ENCODE assay signal across 20 cellular contexts in genomic region chr4:156021298-156021697, GRCh38.
DNase-seq lines count a peak whose midpoint lies in the region; ATAC-seq, FAIRE-seq and TF ChIP-seq lines count a peak whose summit lies in the region.
"Had no signal": no experiment of that assay in that cellular context is flagged by ENCODE, and none has a peak within 500 bp of the region (broad histone marks: within the 10 kb centered on the region; RNA-seq: fewer than 3 reads in every experiment).

No MANE protein-coding gene starts in this region.

- peaks cover 7% of the 10 kb centered on the region for H3K79me1 ChIP-seq in trophoblast cell (ENCODE audit: low read length)

- H3K4me3 ChIP-seq in GM23338 = no peak overlapping the region
- no peak overlapping the region for H3K4me3 ChIP-seq in GM12878
- H3K4me3 ChIP-seq in trophoblast cell (ENCODE audit: low read depth, low read length) = no peak overlapping the region
- H3K4me3 ChIP-seq in osteoblast (ENCODE audit: insufficient read depth, low read length) = no peak overlapping the region
- H3K4me3 ChIP-seq: SK-N-MC had no signal

- 34% methylated on average over 6 of the region's 6 CpGs for WGBS in GM12878 (ENCODE audit: insufficient coverage, insufficient replicate concordance, low lambda C conversion rate, missing lambda C conversion rate)
- WGBS in trophoblast cell (ENCODE audit: extremely low coverage, insufficient coverage, insufficient read length) = no CpG with 5 or more reads among the region's 6 CpGs

- no peak for ATAC-seq in GM23338
- ATAC-seq in GM12878 = no peak
- ATAC-seq in HG03097 (IDR thresholded peaks at IDR 0.05; ENCODE audit: low FRiP score, unreplicated experiment) = no peak

- no peak for TF ChIP-seq EP300 in GM12878 (IDR thresholded peaks at IDR 0.05; ENCODE audit: borderline replicate concordance in 1 of 2, control insufficient read depth in 1 of 2, low read depth in 2 of 2, low read length in 2 of 2)

- 0 out of 2 replicates have a peak, but pooled peaks cover 5% of the 10 kb centered on the region for H3K9me2 ChIP-seq in GM23338 (ENCODE audit: insufficient read depth)

- TF ChIP-seq CTCF in GM23338 (conservative IDR thresholded peaks at IDR 0.05; ENCODE audit: low read depth in 2 of 2) (no peak), GM12878 (IDR thresholded peaks at IDR 0.05 in 2 of 3, conservative IDR thresholded peaks at IDR 0.05 in 1 of 3; ENCODE audit: control insufficient read depth in 2 of 3, extremely low read depth in 1 of 3, insufficient read depth in 1 of 3, low read depth in 3 of 3, low read length in 3 of 3) (no peak), osteoblast (IDR thresholded peaks at IDR 0.05; ENCODE audit: extremely low read depth, low read depth, low read length) (no peak)

- H2BK12ac ChIP-seq in trophoblast cell (ENCODE audit: low read length) = no peak overlapping the region

- 0 out of 2 replicates have a peak overlapping the region, but pooled peaks have one; percentile 4 for H3K27ac Mint-ChIP-seq in GM23338
- H3K27ac Mint-ChIP-seq: CD4-positive, alpha-beta T cell; IgD-negative memory B cell had no signal

- H3K4me1 Mint-ChIP-seq in GM23338 = peaks cover 48% of the 10 kb centered on the region
- H3K4me1 Mint-ChIP-seq: IgD-negative memory B cell had no signal

- H2BK120ac ChIP-seq in trophoblast cell (ENCODE audit: insufficient read depth, low read length, poor library complexity) = peak overlapping the region; percentile 33

- H3F3A ChIP-seq in GM23338 (replicated peaks; ENCODE audit: low read depth) = no peaks in the 10 kb centered on the region; the same call in 1 of the 2 replicates

- TF ChIP-seq POLR2A in GM12878 (IDR thresholded peaks at IDR 0.05; ENCODE audit: low read depth, low read length) = no peak

- H2AK5ac ChIP-seq in trophoblast cell (ENCODE audit: low read length) = no peak overlapping the region

- H3K14ac ChIP-seq in trophoblast cell (ENCODE audit: low read length) = no peak overlapping the region

- in situ Hi-C loops in GM12878 (cut with MboI) = no loop called here

- H4K8ac ChIP-seq in trophoblast cell (ENCODE audit: low read depth, low read length) = no peak overlapping the region

- no peaks in the 10 kb centered on the region for H3K9me3 ChIP-seq in GM12878 (replicated peaks; ENCODE audit: control insufficient read depth, insufficient read depth, low read length)
- H3K9me3 ChIP-seq in trophoblast cell (ENCODE audit: insufficient read depth, low read depth, low read length) = no peaks in the 10 kb centered on the region
- H3K9me3 ChIP-seq in osteoblast (ENCODE audit: low read depth, low read length) = no peaks in the 10 kb centered on the region
- H3K9me3 ChIP-seq: BE2C had no signal

- no peak overlapping the region; the same call in 1 of the 2 replicates for H3K4me2 ChIP-seq in GM23338
- H3K4me2 ChIP-seq in GM12878 (ENCODE audit: control insufficient read depth, insufficient read depth) = no peak overlapping the region
- no peak overlapping the region for H3K4me2 ChIP-seq in trophoblast cell (ENCODE audit: low read length)
- no peak overlapping the region for H3K4me2 ChIP-seq in osteoblast (ENCODE audit: insufficient read depth, low read length)

- no peak overlapping the region for H4K91ac ChIP-seq in trophoblast cell (ENCODE audit: low read depth, low read length)

- no peak overlapping the region for H4K12ac ChIP-seq in trophoblast cell (ENCODE audit: low read depth, low read length)

- H3K79me2 ChIP-seq in GM23338 (replicated peaks; ENCODE audit: insufficient read depth) (no peaks in the 10 kb centered on the region), GM12878 (ENCODE audit: control insufficient read depth, insufficient read depth, low read length) (no peaks in the 10 kb centered on the region), trophoblast cell (ENCODE audit: control insufficient read depth, insufficient read depth, low read length, poor library complexity) (no peaks in the 10 kb centered on the region), osteoblast (ENCODE audit: insufficient read depth, low read length) (no peaks in the 10 kb centered on the region)

- intact Hi-C loops in GM12878 (cut with micrococcal nuclease; ENCODE audit: unreplicated experiment) (no loop called here), cardiac septum (cut with DNase I) (no loop called here)

- no TSS peak for BruUV-seq in GM12878 (replicated peaks; lab: Mats Ljungman, UMichigan)

- TF ChIP-seq RAD21 in GM12878 (IDR thresholded peaks at IDR 0.05; ENCODE audit: insufficient read depth, low read depth, low read length) = no peak

- H2AFZ ChIP-seq in GM23338 = no peak overlapping the region
- no peak overlapping the region for H2AFZ ChIP-seq in GM12878 (ENCODE audit: control insufficient read depth, low read depth, low read length)
- no peak overlapping the region for H2AFZ ChIP-seq in trophoblast cell (ENCODE audit: insufficient read depth, low read length, poor library complexity)
- no peak overlapping the region for H2AFZ ChIP-seq in osteoblast (ENCODE audit: low read length)

- no peak overlapping the region for H2BK5ac ChIP-seq in trophoblast cell (ENCODE audit: low read depth, low read length, poor library complexity)

- H3K27me3 ChIP-seq in GM23338 (ENCODE audit: insufficient read depth) = no peaks in the 10 kb centered on the region
- H3K27me3 ChIP-seq in GM12878 (replicated peaks in 1 of 2; ENCODE audit: control insufficient read depth in 2 of 2, insufficient read depth in 2 of 2, low read length in 1 of 2) = no peaks in the 10 kb centered on the region; a peak in 2 of 4 replicates
- no peaks in the 10 kb centered on the region for H3K27me3 ChIP-seq in trophoblast cell (ENCODE audit: insufficient read depth, low read length)
- H3K27me3 ChIP-seq in osteoblast (ENCODE audit: insufficient read depth, low read length) = no peaks in the 10 kb centered on the region
- H3K27me3 ChIP-seq: BE2C had no signal

- H3K27me3 Mint-ChIP-seq in GM23338 (ENCODE audit: insufficient read depth, low read depth, poor library complexity) = peaks cover 4% of the 10 kb centered on the region
- H3K27me3 Mint-ChIP-seq: CD4-positive, alpha-beta T cell; IgD-negative memory B cell had no signal

- H3K36me3 ChIP-seq in GM23338 (ENCODE audit: insufficient read depth) (no peaks in the 10 kb centered on the region), GM12878 (ENCODE audit: control insufficient read depth in 2 of 2, insufficient read depth in 2 of 2, low read length in 1 of 2) (no peaks in the 10 kb centered on the region), trophoblast cell (ENCODE audit: control insufficient read depth in 1 of 2, insufficient read depth in 2 of 2, low read length in 2 of 2) (no peaks in the 10 kb centered on the region), osteoblast (ENCODE audit: insufficient read depth, low read length) (no peaks in the 10 kb centered on the region)
- H3K36me3 ChIP-seq: BE2C had no signal

- H3K9ac ChIP-seq in GM12878 (ENCODE audit: control insufficient read depth, insufficient read depth, low read length) (no peak overlapping the region), trophoblast cell (ENCODE audit: low read length) (no peak overlapping the region)

- CTCF ChIA-PET in GM12878 (lab: Yijun Ruan, JAX) = no interaction called here

- peaks cover 5% of the 10 kb centered on the region; the same call in 1 of the 3 replicates for H3K36me3 Mint-ChIP-seq in GM23338 (ENCODE audit: low read depth)
- H3K36me3 Mint-ChIP-seq: IgD-negative memory B cell had no signal

- H3K23ac ChIP-seq in trophoblast cell (ENCODE audit: low read length) = no peak overlapping the region

- H3K4me1 ChIP-seq in GM23338 (ENCODE audit: insufficient read depth) = peaks cover 43% of the 10 kb centered on the region
- H3K4me1 ChIP-seq in GM12878 (ENCODE audit: control insufficient read depth, insufficient read depth, low read length) = no peaks in the 10 kb centered on the region
- peaks cover 3 to 7% of the 10 kb centered on the region in 2 experiments for H3K4me1 ChIP-seq in trophoblast cell (ENCODE audit: control insufficient read depth in 1 of 2, insufficient read depth in 2 of 2, low read length in 2 of 2)
- H3K4me1 ChIP-seq in osteoblast (ENCODE audit: insufficient read depth, low read length) = no peaks in the 10 kb centered on the region
- H3K4me1 ChIP-seq: BE2C had no signal

- RAD21 ChIA-PET in GM12878 (lab: Charles Lee; ENCODE audit: unreplicated experiment) = no interaction called here

- POLR2A ChIA-PET in GM12878 (lab: Charles Lee) = no interaction called here

- H3K18ac ChIP-seq in trophoblast cell (ENCODE audit: low read length) = no peak overlapping the region

- no peaks in the 10 kb centered on the region for H4K20me1 ChIP-seq in GM23338 (replicated peaks; ENCODE audit: insufficient read depth)
- no peaks in the 10 kb centered on the region for H4K20me1 ChIP-seq in GM12878 (ENCODE audit: control insufficient read depth, insufficient read depth)
- no peaks in the 10 kb centered on the region for H4K20me1 ChIP-seq in osteoblast (ENCODE audit: insufficient read depth, low read length)

- SMC1A ChIA-PET in GM12878 (lab: Charles Lee; ENCODE audit: uncharacterized antibody, unreplicated experiment) = no interaction called here

- no peak overlapping the region for H3K4ac ChIP-seq in trophoblast cell (ENCODE audit: low read depth, low read length)

- H3K4me3 Mint-ChIP-seq in GM23338 = no peak overlapping the region
- H3K4me3 Mint-ChIP-seq: CD4-positive, alpha-beta T cell; IgD-negative memory B cell had no signal

- H3K27ac ChIP-seq in GM23338 (ENCODE audit: low read depth) (no peak overlapping the region), GM12878 (ENCODE audit: control insufficient read depth, insufficient read depth) (no peak overlapping the region), trophoblast cell (ENCODE audit: low read depth, low read length) (no peak overlapping the region), osteoblast (ENCODE audit: low read depth, low read length) (no peak overlapping the region)
- H3K27ac ChIP-seq: HL-60, SK-N-MC had no signal

- no peak for FAIRE-seq in GM12878 (lab: Jason Lieb, UNC)
- FAIRE-seq: A204.1, GM12891, HTR-8/SVneo had no signal

- peaks cover 3% of the 10 kb centered on the region; the same call in 1 of the 3 replicates for H3K9me3 Mint-ChIP-seq in GM23338
- H3K9me3 Mint-ChIP-seq: CD4-positive, alpha-beta T cell; IgD-negative memory B cell had no signal

- peak; percentile 33 for DNase-seq in GM23338 (ENCODE audit: low spot score)
- DNase-seq in NOMO-1 (lab: John Stamatoyannopoulos, UW; ENCODE audit: unreplicated experiment in 2 of 2) = peak; percentile 34 to 52
- no peak for DNase-seq in GM12878 (ENCODE audit: low read depth, low spot score)
- DNase-seq in trophoblast cell = peak; percentile 1 to 49
- no peak for DNase-seq in osteoblast (ENCODE audit: insufficient read length, low spot score, missing footprints)
- DNase-seq in cardiac septum (ENCODE audit: low spot score) = no peak
- DNase-seq: BE2C; CD4-positive, alpha-beta T cell; Karpas-422; NCI-H187; NCI-H2227 treated with DMSO at 0.1 percent for 48 hours; NCI-H524; SHP77 had no signal

TF ChIP-seq in GM23338, 12 proteins besides CTCF, POLR2A, EP300 and RAD21 (continues in another document):
- TF ChIP-seq JUNB (IDR thresholded peaks at IDR 0.05; ENCODE audit: unreplicated experiment) = no peak

Comparison
In these comparisons a context has a peak if more than half of its experiments do, and no peak if none do; other contexts are left out.
1. DNase-seq: peak in GM23338 (single experiment), NOMO-1 (2 of 2) and trophoblast cell (2 of 2); none in GM12878 (single experiment), osteoblast (single experiment) and cardiac septum (single experiment).